Comparison of ENCODE assay signal across 8 cellular contexts in genomic region chr12:101407054-101407437, GRCh38. TPM values are rescaled to one million over a fixed set of nuclear protein-coding genes. Genes with fewer than 3 reads are reported as not detected.
DNase-seq lines count a peak whose midpoint lies in the region; ATAC-seq and TF ChIP-seq lines count a peak whose summit lies in the region.

No MANE protein-coding gene starts in this region.

- H3K27ac ChIP-seq in mesenchymal stem cell (ENCODE audit: low read length, poor library complexity, severe bottlenecking), result peak overlapping the region; percentile 95
- peak overlapping the region; percentile 92 for H3K27ac ChIP-seq in uterus

- H3K14ac ChIP-seq in mesenchymal stem cell (ENCODE audit: low read length in 2 of 2), result peak overlapping the region in 1 of 2 experiments; percentile 85

- no peak overlapping the region for H2BK5ac ChIP-seq in mesenchymal stem cell (ENCODE audit: low read depth, low read length, poor library complexity, severe bottlenecking)

- peaks cover 31% of the 10 kb centered on the region for H3K4me1 Mint-ChIP-seq in central memory CD8-positive, alpha-beta T cell

- H2AK5ac ChIP-seq in mesenchymal stem cell (ENCODE audit: low read length, severe bottlenecking), result peak overlapping the region; percentile 78

- H3K4ac ChIP-seq in mesenchymal stem cell (ENCODE audit: low read depth in 1 of 2, low read length in 2 of 2), result peak overlapping the region; percentile 31 to 63

- peak overlapping the region; percentile 99 for H3K4me3 Mint-ChIP-seq in central memory CD8-positive, alpha-beta T cell

- H3K4me2 ChIP-seq in mesenchymal stem cell (ENCODE audit: low read length, poor library complexity, severe bottlenecking), result peak overlapping the region; percentile 97

- no peak overlapping the region for H2BK120ac ChIP-seq in mesenchymal stem cell (ENCODE audit: low read depth, low read length)

- H3K27me3 ChIP-seq in mesenchymal stem cell (ENCODE audit: control insufficient read depth in 1 of 2, insufficient read depth in 1 of 2, low read length in 2 of 2) (no peaks in the 10 kb centered on the region), uterus (no peaks in the 10 kb centered on the region)

- peak overlapping the region; percentile 61 for H4K91ac ChIP-seq in mesenchymal stem cell (ENCODE audit: low read length)

- peaks cover 2 to 5% of the 10 kb centered on the region in 2 experiments for H3K36me3 ChIP-seq in mesenchymal stem cell (ENCODE audit: control insufficient read depth in 1 of 2, insufficient read depth in 2 of 2, low read depth in 1 of 2, low read length in 2 of 2)
- H3K36me3 ChIP-seq in uterus, result no peaks in the 10 kb centered on the region

- peaks cover 4% of the 10 kb centered on the region for H3K4me1 ChIP-seq in mesenchymal stem cell (ENCODE audit: control insufficient read depth, insufficient read depth, low read depth, low read length)
- H3K4me1 ChIP-seq in uterus, result peaks cover 0 to 6% of the 10 kb centered on the region in 2 donors

- WGBS in mesenchymal stem cell, result 0% methylated on average over 18 of the region's 18 CpGs

- H3K36me3 Mint-ChIP-seq in central memory CD8-positive, alpha-beta T cell (ENCODE audit: insufficient read depth), result peaks cover 10% of the 10 kb centered on the region

- H3K9ac ChIP-seq in mesenchymal stem cell (ENCODE audit: low read length), result peak overlapping the region; percentile 99

- peak overlapping the region; percentile 97 for H3K27ac Mint-ChIP-seq in central memory CD8-positive, alpha-beta T cell (ENCODE audit: low read depth)

- H2AFZ ChIP-seq in mesenchymal stem cell (ENCODE audit: low read depth, low read length), result peak overlapping the region; percentile 85

- DNase-seq in NCI-H1417 (lab: John Stamatoyannopoulos, UW) (peak in 2 of 3 experiments; percentile 68 to 81), NCI-H1417 treated with DMSO at 0.1 percent for 48 hours (lab: John Stamatoyannopoulos, UW) (no peak), NCI-H69 (lab: John Stamatoyannopoulos, UW) (peak; percentile 71), mesenchymal stem cell (no peak), uterus (peak in 1 of 2 donors; percentile 17), occipital lobe (lab: John Stamatoyannopoulos, UW) (no peak)
- DNase-seq in central memory CD8-positive, alpha-beta T cell (ENCODE audit: low spot score in 2 of 2), result no peak

- no peak for TF ChIP-seq POLR2A in uterus (IDR thresholded peaks at IDR 0.05)

- peak overlapping the region; percentile 80 to 100 for H3K4me3 ChIP-seq in mesenchymal stem cell (ENCODE audit: insufficient read depth in 1 of 2, low read depth in 1 of 2, low read length in 2 of 2)
- peak overlapping the region; percentile 66 to 96 for H3K4me3 ChIP-seq in uterus

- H3K23ac ChIP-seq in mesenchymal stem cell (ENCODE audit: low read length in 2 of 2), result peak overlapping the region in 1 of 2 experiments; percentile 34

- H4K8ac ChIP-seq in mesenchymal stem cell (ENCODE audit: low read length), result peak overlapping the region; percentile 30

- ATAC-seq in HG02610 (IDR thresholded peaks at IDR 0.05; ENCODE audit: unreplicated experiment), result peak; percentile 12
- peak; percentile 37 for ATAC-seq in central memory CD8-positive, alpha-beta T cell (replicated peaks; ENCODE audit: extremely low read depth, poor library complexity, severe bottlenecking)

- peak overlapping the region; percentile 41 for H2BK15ac ChIP-seq in mesenchymal stem cell (ENCODE audit: low read depth, poor library complexity, severe bottlenecking)

- H3K79me1 ChIP-seq in mesenchymal stem cell (replicated peaks; ENCODE audit: low read length, poor library complexity, severe bottlenecking), result peaks cover 2% of the 10 kb centered on the region

- H3K9me3 ChIP-seq in mesenchymal stem cell (ENCODE audit: control insufficient read depth, low read length), result no peaks in the 10 kb centered on the region
- no peaks in the 10 kb centered on the region for H3K9me3 ChIP-seq in uterus

- intact Hi-C loops in uterus (cut with DNase I; ENCODE audit: low total_unique reads), result no loop called here

- H3K18ac ChIP-seq in mesenchymal stem cell (ENCODE audit: low read depth in 1 of 2, low read length in 2 of 2), result peak overlapping the region; percentile 83 to 92

- no peaks in the 10 kb centered on the region for H3K27me3 Mint-ChIP-seq in central memory CD8-positive, alpha-beta T cell

- TF ChIP-seq CTCF in uterus (IDR thresholded peaks at IDR 0.05), result no peak

- H3K9me3 Mint-ChIP-seq in central memory CD8-positive, alpha-beta T cell, result no peaks in the 10 kb centered on the region

- no peak overlapping the region for H2BK12ac ChIP-seq in mesenchymal stem cell (ENCODE audit: low read length in 2 of 2)

RNA-seq across cellular contexts. Expression of gene ARL1, which starts 0.5 kb away (rescaled TPM):
- polyA plus RNA-seq in mesenchymal stem cell (2013, experiment 1 of 2), result 106 TPM
- polyA plus RNA-seq in mesenchymal stem cell (2013, experiment 2 of 2), result 105 TPM
- total RNA-seq in uterus (100 to 1,000 TPM in 1 of 4 donors, 10 to 100 TPM in 3; 26.6 to 164 (median 61.6) TPM), occipital lobe (38.4 TPM)

Comparison
In these comparisons a context has a peak if more than half of its experiments do, and no peak if none do; other contexts are left out.
1. DNase-seq: peak in NCI-H1417 (2 of 3) and NCI-H69 (single experiment); none in NCI-H1417 treated with DMSO at 0.1 percent for 48 hours (single experiment), central memory CD8-positive, alpha-beta T cell (0 of 2), mesenchymal stem cell (single experiment) and occipital lobe (single experiment).